8 cellular contexts compared by ENCODE assay signal in the genomic region with DNA sequence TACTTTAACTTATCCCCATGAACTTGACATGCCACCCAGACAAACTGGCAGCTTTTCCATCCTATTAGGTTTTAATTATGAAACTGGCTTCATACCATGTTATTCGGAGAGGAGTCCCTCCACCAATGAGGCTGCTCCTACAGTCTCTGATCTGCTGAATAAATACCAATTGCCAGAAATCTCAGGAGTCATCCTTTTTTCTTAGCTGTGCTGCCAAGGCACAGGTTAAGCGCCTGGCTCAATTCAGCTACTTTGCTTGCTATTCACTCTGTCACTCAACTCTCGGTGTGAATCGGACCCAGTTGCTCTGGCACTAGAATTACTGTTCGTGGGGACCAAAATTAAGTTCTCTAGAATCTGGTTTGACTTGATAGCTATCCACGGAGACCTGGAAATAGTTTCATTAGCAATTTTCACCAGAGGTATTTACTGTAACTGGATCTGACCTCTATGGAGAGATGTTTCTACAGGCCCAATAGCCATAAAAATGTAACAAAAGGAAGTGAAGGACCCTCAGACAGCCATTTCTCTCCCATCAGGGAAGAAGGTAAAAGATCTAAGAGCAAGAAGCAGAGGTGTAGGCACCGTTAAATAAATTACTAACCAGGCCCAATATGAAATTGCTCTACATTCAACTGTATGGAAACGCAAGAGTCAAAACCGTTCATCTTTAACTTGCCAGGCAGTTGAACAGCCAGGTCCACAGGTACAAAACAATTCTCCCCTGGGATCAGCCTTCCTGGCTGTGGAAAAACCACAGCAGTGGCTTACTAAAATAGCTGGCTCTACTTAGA. TPM values are rescaled to one million over a fixed set of nuclear protein-coding genes. Genes with fewer than 3 reads are reported as not detected.
A peak's percentile ranks its signal among the peaks of the same experiment; 100 is the strongest.
DNase-seq lines count a peak whose midpoint lies in the region; ATAC-seq, FAIRE-seq and TF ChIP-seq lines count a peak whose summit lies in the region.

No MANE protein-coding gene starts in this region.

- H3K27me3 Mint-ChIP-seq in CD4-positive, alpha-beta T cell: no peaks in the 10 kb centered on the region
- H3K27me3 Mint-ChIP-seq in nephron (ENCODE audit: low read depth): peaks cover 3% of the 10 kb centered on the region

- peaks cover 68% of the 10 kb centered on the region for H3K4me1 Mint-ChIP-seq in CD4-positive, alpha-beta T cell (ENCODE audit: low read depth)
- peaks cover 51% of the 10 kb centered on the region for H3K4me1 Mint-ChIP-seq in nephron

- no peak for FAIRE-seq in frontal cortex (lab: Jason Lieb, UNC)
- no peak for FAIRE-seq in kidney (lab: Jason Lieb, UNC)

- H3K4me1 ChIP-seq in kidney (ENCODE audit: control insufficient read depth in 1 of 2, insufficient read depth in 1 of 2, low read depth in 1 of 2, low read length in 2 of 2): peaks cover 25 to 29% of the 10 kb centered on the region in 2 donors

- no peak for DNase-seq in CD4-positive, alpha-beta T cell
- DNase-seq in NCI-H2107 treated with DMSO at 0.1 percent for 48 hours (lab: John Stamatoyannopoulos, UW; ENCODE audit: unreplicated experiment) (peak; percentile 56), cerebellar cortex (ENCODE audit: low spot score) (peak; percentile 77), frontal cortex (ENCODE audit: low spot score in 2 of 2) (no peak), kidney (no peak)
- DNase-seq in stimulated activated CD4-positive, alpha-beta T cell treated with anti-CD3 and anti-CD28 coated beads, Interleukin-4, amount 100 ng/mL, for 4 hours: no peak

- intact Hi-C loops in CD4-positive, alpha-beta T cell (cut with DNase I, micrococcal nuclease): loop anchor here in 1 of 2 experiments (10.0 kb wide), 1 partner anchor 93 kb away; the partner anchor contains the start of gene NPAS1
- intact Hi-C loops in kidney (cut with DNase I): no loop called here

- peak overlapping the region; percentile 42 for H3K4me3 Mint-ChIP-seq in CD4-positive, alpha-beta T cell
- peak overlapping the region; percentile 53 to 96 (median 78) for H3K4me3 Mint-ChIP-seq in nephron

- H3K9me3 Mint-ChIP-seq in CD4-positive, alpha-beta T cell: no peaks in the 10 kb centered on the region
- no peaks in the 10 kb centered on the region for H3K9me3 Mint-ChIP-seq in nephron

- CTCF ChIA-PET in CD4-positive, alpha-beta T cell (lab: Charles Lee): no interaction called here

- peak overlapping the region; percentile 98 for H3K27ac Mint-ChIP-seq in CD4-positive, alpha-beta T cell
- peak overlapping the region; percentile 99 to 100 (median 100) for H3K27ac Mint-ChIP-seq in nephron

- H3K4me3 ChIP-seq in kidney (ENCODE audit: low read length in 2 of 2): no peak overlapping the region

- H3K27me3 ChIP-seq in CD4-positive, alpha-beta T cell (ENCODE audit: control insufficient read depth, insufficient read depth, low read length): no peaks in the 10 kb centered on the region

- no peaks in the 10 kb centered on the region for H3K9me3 ChIP-seq in CD4-positive, alpha-beta T cell (ENCODE audit: control insufficient read depth, low read length)
- no peaks in the 10 kb centered on the region for H3K9me3 ChIP-seq in kidney (ENCODE audit: control insufficient read depth in 1 of 2, low read length in 2 of 2)

- peaks cover 35% of the 10 kb centered on the region for H3K36me3 Mint-ChIP-seq in CD4-positive, alpha-beta T cell (ENCODE audit: low read depth)
- H3K36me3 Mint-ChIP-seq in nephron (ENCODE audit: low read depth): peaks cover 12% of the 10 kb centered on the region

- POLR2A ChIA-PET in CD4-positive, alpha-beta T cell (lab: Charles Lee): interaction anchor here (0.6 to 10.4 kb wide), 2 partner anchors 14 to 81 kb away, joined by 3 to 124 read pairs; no protein-coding TSS in a partner anchor

- no peak overlapping the region for H3K9ac ChIP-seq in kidney (ENCODE audit: low read length in 2 of 2)

- TF ChIP-seq CTCF in CD4-positive, alpha-beta T cell (IDR thresholded peaks at IDR 0.05): no peak
- no peak for TF ChIP-seq CTCF in nephron (IDR thresholded peaks at IDR 0.05; ENCODE audit: unreplicated experiment in 3 of 3)
- TF ChIP-seq CTCF in kidney (IDR thresholded peaks at IDR 0.05; ENCODE audit: borderline replicate concordance, extremely low read depth, insufficient read depth): no peak

- H3K27ac ChIP-seq in CD4-positive, alpha-beta T cell (ENCODE audit: low read depth, low read length): peak overlapping the region; percentile 66
- H3K27ac ChIP-seq in kidney (ENCODE audit: low read depth in 2 of 2, low read length in 2 of 2): peak overlapping the region in 1 of 2 donors; percentile 3

- ATAC-seq in CD4-positive, alpha-beta T cell (ENCODE audit: poor library complexity): no peak
- no peak for ATAC-seq in HG02840 (IDR thresholded peaks at IDR 0.05; ENCODE audit: low FRiP score, unreplicated experiment)

- no peaks in the 10 kb centered on the region for H3K36me3 ChIP-seq in kidney (ENCODE audit: control insufficient read depth in 1 of 2, insufficient read depth in 2 of 2, low read length in 2 of 2)

RNA-seq across cellular contexts. Expression of gene ZC3H4, which starts 5.4 kb away (rescaled TPM):
- total RNA-seq in CD4-positive, alpha-beta T cell: 10 to 100 TPM; 39.4 to 43.7 TPM
- total RNA-seq in frontal cortex (11.4 TPM), kidney (55.2 TPM)
- 5.7 TPM for polyA plus RNA-seq in kidney (ENCODE audit: insufficient read depth, low read depth, low replicate concordance)

RNA-seq across cellular contexts. Expression of gene SAE1, which starts 22.5 kb away (rescaled TPM):
- 10 to 100 TPM; 29.6 to 30.9 TPM for total RNA-seq in CD4-positive, alpha-beta T cell
- total RNA-seq in frontal cortex: 96.2 TPM
- total RNA-seq in kidney: 49.4 TPM
- polyA plus RNA-seq in kidney (ENCODE audit: insufficient read depth, low read depth, low replicate concordance): 39.5 TPM

RNA-seq across cellular contexts. Expression of gene TMEM160, which starts 59.7 kb away (rescaled TPM):
- 10 to 100 TPM; 18.0 to 18.1 TPM for total RNA-seq in CD4-positive, alpha-beta T cell
- total RNA-seq in frontal cortex (26.1 TPM), kidney (34.1 TPM)
- 57.9 TPM for polyA plus RNA-seq in kidney (ENCODE audit: insufficient read depth, low read depth, low replicate concordance)

Comparison
In these comparisons a context has a peak if more than half of its experiments do, and no peak if none do; other contexts are left out.
1. DNase-seq: peak in NCI-H2107 treated with DMSO at 0.1 percent for 48 hours (single experiment) and cerebellar cortex (single experiment); none in CD4-positive, alpha-beta T cell (0 of 10), frontal cortex (0 of 2), kidney (single experiment) and stimulated activated CD4-positive, alpha-beta T cell treated with anti-CD3 and anti-CD28 coated beads, Interleukin-4, amount 100 ng/mL, for 4 hours (0 of 2).